In the genomic region with DNA sequence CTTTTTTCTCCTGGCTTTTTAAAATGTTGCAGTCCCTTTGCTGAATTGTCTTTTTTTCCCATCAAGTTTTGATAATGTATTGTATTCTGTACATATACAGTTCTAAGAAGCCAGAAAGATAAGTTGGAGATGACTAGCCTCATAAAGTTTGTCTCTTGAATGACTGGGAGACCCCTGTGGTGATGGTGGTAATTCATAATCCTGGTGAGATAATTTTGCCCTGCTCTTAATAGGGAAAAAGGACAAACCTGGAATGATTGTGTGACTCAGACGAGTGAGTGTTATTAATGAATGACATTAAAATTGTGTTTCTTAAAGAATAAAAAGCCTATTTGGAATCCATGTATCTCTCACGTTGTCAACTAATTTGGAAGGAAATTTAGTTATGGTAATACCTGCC, we compare ENCODE assay signal across 1 cellular context.
TF ChIP-seq lines count a peak whose summit lies in the region.

No MANE protein-coding gene starts in this region.

TF ChIP-seq in SK-N-SH, 30 proteins besides CTCF, POLR2A, EP300 and RAD21 (continued from another document):
- TF ChIP-seq EZH2phosphoT487 (IDR thresholded peaks at IDR 0.05; ENCODE audit: borderline replicate concordance, low read depth): no peak
- no peak for TF ChIP-seq MXI1 (IDR thresholded peaks at IDR 0.05; ENCODE audit: low read depth, low read length)
- TF ChIP-seq USF1 (IDR thresholded peaks at IDR 0.05; ENCODE audit: borderline replicate concordance, low read depth): no peak
- no peak for TF ChIP-seq TAF1 (IDR thresholded peaks at IDR 0.05; ENCODE audit: borderline replicate concordance, low read depth, low read length)
- no peak for TF ChIP-seq NFIC (IDR thresholded peaks at IDR 0.05; ENCODE audit: borderline replicate concordance)
- no peak for TF ChIP-seq MEF2A (IDR thresholded peaks at IDR 0.05; ENCODE audit: borderline replicate concordance, low read depth)
- TF ChIP-seq GABPA (IDR thresholded peaks at IDR 0.05; ENCODE audit: low read depth): no peak
